8 cellular contexts compared by ENCODE assay signal in the genomic region with DNA sequence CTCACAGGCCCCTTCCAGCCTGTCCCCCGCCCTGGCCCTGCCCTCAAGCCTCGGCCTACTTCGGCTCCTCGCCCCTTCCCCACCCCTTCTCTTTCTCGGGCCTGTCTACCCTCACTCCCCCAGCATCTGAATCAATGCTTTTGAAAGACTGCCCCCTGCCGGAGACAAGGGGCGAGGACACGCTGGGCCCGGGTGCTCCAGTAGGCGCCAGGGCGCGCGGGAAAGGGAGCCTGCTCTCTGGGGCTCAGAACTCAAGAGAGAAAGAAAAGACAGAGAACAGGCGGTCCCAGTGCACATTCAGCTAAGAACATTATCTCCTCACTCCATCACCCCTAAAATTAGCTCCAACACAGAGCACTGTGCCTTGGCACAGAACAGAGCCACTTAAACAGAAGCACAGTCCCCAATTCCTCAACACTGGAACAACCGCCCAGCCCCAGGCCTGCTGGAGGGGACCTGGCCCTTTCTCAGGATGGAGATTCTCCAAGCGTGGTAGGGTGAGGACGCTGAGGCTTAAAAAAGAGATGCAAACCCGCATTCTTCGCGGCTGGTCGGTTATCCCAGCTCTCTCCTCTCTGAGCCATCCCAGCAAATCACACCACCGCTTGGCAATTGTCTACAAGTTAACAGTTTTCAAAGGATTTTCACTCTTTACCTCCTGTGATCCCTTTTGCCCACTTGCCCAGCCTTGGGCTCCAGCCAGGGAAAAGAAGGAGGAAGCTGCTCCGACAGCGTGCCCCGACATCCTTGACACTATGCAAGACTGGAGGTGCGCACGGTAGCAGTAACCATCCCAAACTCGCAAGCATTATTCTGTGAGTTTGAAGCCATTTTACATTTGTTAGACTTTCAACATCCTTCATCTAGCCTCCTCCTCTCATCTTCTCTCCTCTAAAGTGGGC. TPM values are rescaled to one million over a fixed set of nuclear protein-coding genes. Genes with fewer than 3 reads are reported as not detected.
DNase-seq lines count a peak whose midpoint lies in the region; ATAC-seq and TF ChIP-seq lines count a peak whose summit lies in the region.

No MANE protein-coding gene starts in this region.

- POLR2A ChIA-PET in activated CD4-positive, alpha-beta memory T cell treated with anti-CD3 and anti-CD28 coated beads, Interleukin-2, amount 10 ng/mL, durations not matched to agents 7 days and 5 days (lab: Charles Lee) = interaction anchor here (0.8 to 7.3 kb wide), 16 partner anchors 10 to 256 kb away, joined by 3 to 51 read pairs (median 6); partner anchors contain the start of genes FBXO24, LRCH4, MOSPD3 and POP7

- peaks cover 37% of the 10 kb centered on the region for H3K4me1 Mint-ChIP-seq in activated CD4-positive, alpha-beta memory T cell treated with anti-CD3 and anti-CD28 coated beads, Interleukin-2, amount 10 ng/mL, durations not matched to agents 7 days and 5 days

- H3K27me3 Mint-ChIP-seq in activated CD4-positive, alpha-beta memory T cell treated with anti-CD3 and anti-CD28 coated beads, Interleukin-2, amount 10 ng/mL, durations not matched to agents 7 days and 5 days = peaks cover 10% of the 10 kb centered on the region

- TF ChIP-seq CTCF in HFF-Myc (IDR thresholded peaks at IDR 0.05; ENCODE audit: low read depth, low read length, missing control alignments) (peak; percentile 92), lower lobe of right lung (IDR thresholded peaks at IDR 0.05) (peak; percentile 91)

- H3K4me3 ChIP-seq in HFF-Myc (replicated peaks; ENCODE audit: low read depth, low read length) (peak overlapping the region; percentile 91), duodenal mucosa (ENCODE audit: low read depth in 1 of 2, low read length in 2 of 2) (peak overlapping the region; percentile 31 to 80), lower lobe of right lung (peak overlapping the region; percentile 80)

- H3K4me3 Mint-ChIP-seq in activated CD4-positive, alpha-beta memory T cell treated with anti-CD3 and anti-CD28 coated beads, Interleukin-2, amount 10 ng/mL, durations not matched to agents 7 days and 5 days = peak overlapping the region; percentile 96

- peak overlapping the region; percentile 42 for H3K27ac Mint-ChIP-seq in activated CD4-positive, alpha-beta memory T cell treated with anti-CD3 and anti-CD28 coated beads, Interleukin-2, amount 10 ng/mL, durations not matched to agents 7 days and 5 days

- H3K9me3 ChIP-seq in duodenal mucosa (ENCODE audit: control insufficient read depth in 1 of 2, low read length in 2 of 2) = no peaks in the 10 kb centered on the region
- no peaks in the 10 kb centered on the region for H3K9me3 ChIP-seq in lower lobe of right lung

- no peaks in the 10 kb centered on the region for H3K9me3 Mint-ChIP-seq in activated CD4-positive, alpha-beta memory T cell treated with anti-CD3 and anti-CD28 coated beads, Interleukin-2, amount 10 ng/mL, durations not matched to agents 7 days and 5 days

- peak overlapping the region; percentile 25 to 56 for H3K9ac ChIP-seq in duodenal mucosa (ENCODE audit: low read depth in 1 of 2, low read length in 2 of 2)

- peak; percentile 77 to 84 for ATAC-seq in lower lobe of right lung
- no peak for ATAC-seq in HG03521 (IDR thresholded peaks at IDR 0.05; ENCODE audit: unreplicated experiment)

- no peaks in the 10 kb centered on the region for H3K27me3 ChIP-seq in duodenal mucosa (ENCODE audit: control insufficient read depth in 1 of 2, insufficient read depth in 2 of 2, low read length in 2 of 2)
- H3K27me3 ChIP-seq in lower lobe of right lung (ENCODE audit: low read depth) = no peaks in the 10 kb centered on the region

- DNase-seq in COLO829 (ENCODE audit: low spot score) = peak; percentile 83
- DNase-seq in HFF-Myc (ENCODE audit: extremely low read depth, low read depth) = no peak
- DNase-seq in NCI-H69 (lab: John Stamatoyannopoulos, UW) = peak; percentile 75
- DNase-seq in activated CD4-positive, alpha-beta memory T cell treated with anti-CD3 and anti-CD28 coated beads, Interleukin-2, amount 10 ng/mL, durations not matched to agents 7 days and 5 days = peak; percentile 84
- peak; percentile 84 for DNase-seq in lower lobe of right lung
- peak; percentile 57 to 75 (median 68) for DNase-seq in stimulated activated CD4-positive, alpha-beta T cell treated with anti-CD3 and anti-CD28 coated beads, TNF-alpha, amount 100 ng/mL, for 1 hour (ENCODE audit: low read depth in 3 of 3, low spot score in 1 of 3)

- H3K36me3 Mint-ChIP-seq in activated CD4-positive, alpha-beta memory T cell treated with anti-CD3 and anti-CD28 coated beads, Interleukin-2, amount 10 ng/mL, durations not matched to agents 7 days and 5 days (ENCODE audit: low read depth) = peaks cover 27% of the 10 kb centered on the region

- H3K4me1 ChIP-seq in duodenal mucosa (ENCODE audit: control insufficient read depth in 1 of 2, insufficient read depth in 2 of 2, low read length in 2 of 2) (peaks cover 17 to 24% of the 10 kb centered on the region in 2 donors), lower lobe of right lung (peaks cover 36% of the 10 kb centered on the region)

- no peak overlapping the region for H3K27ac ChIP-seq in duodenal mucosa (ENCODE audit: low read depth, low read length)
- no peak overlapping the region for H3K27ac ChIP-seq in lower lobe of right lung

- H3K36me3 ChIP-seq in duodenal mucosa (ENCODE audit: control insufficient read depth in 1 of 2, insufficient read depth in 2 of 2, low read length in 2 of 2) (peaks cover 0 to 29% of the 10 kb centered on the region in 2 donors), lower lobe of right lung (peaks cover 22% of the 10 kb centered on the region)

- intact Hi-C loops in lower lobe of right lung (cut with DNase I) = loop anchor here (10.0 kb wide), 1 partner anchor 127 kb away; no protein-coding TSS in a partner anchor

- CTCF ChIA-PET in activated CD4-positive, alpha-beta memory T cell treated with anti-CD3 and anti-CD28 coated beads, Interleukin-2, amount 10 ng/mL, durations not matched to agents 7 days and 5 days (lab: Charles Lee) = interaction anchor here (0.6 to 8.2 kb wide), 28 partner anchors 8 to 263 kb away, joined by 3 to 90 read pairs (median 5); partner anchors contain the start of genes FBXO24, LRCH4, MEPCE and MOSPD3

RNA-seq across cellular contexts. Expression of gene GIGYF1, which starts 2.1 kb away (rescaled TPM):
- total RNA-seq in activated CD4-positive, alpha-beta memory T cell treated with anti-CD3 and anti-CD28 coated beads, Interleukin-2, amount 10 ng/mL, durations not matched to agents 7 days and 5 days = 10 to 100 TPM; 43.4 to 47.4 TPM
- total RNA-seq in lower lobe of right lung = 53.4 TPM

RNA-seq across cellular contexts. Expression of gene POP7, which starts 14.0 kb away (rescaled TPM):
- total RNA-seq in activated CD4-positive, alpha-beta memory T cell treated with anti-CD3 and anti-CD28 coated beads, Interleukin-2, amount 10 ng/mL, durations not matched to agents 7 days and 5 days = 10 to 100 TPM; 32.5 to 35.2 TPM
- 21.5 TPM for total RNA-seq in lower lobe of right lung

RNA-seq across cellular contexts. Expression of gene GNB2, which starts 18.4 kb away (rescaled TPM):
- 100 to 1,000 TPM; 263 to 266 TPM for total RNA-seq in activated CD4-positive, alpha-beta memory T cell treated with anti-CD3 and anti-CD28 coated beads, Interleukin-2, amount 10 ng/mL, durations not matched to agents 7 days and 5 days
- total RNA-seq in lower lobe of right lung = 247 TPM

RNA-seq across cellular contexts. Expression of gene EPO, which starts 28.3 kb away (rescaled TPM):
- not detected for total RNA-seq in activated CD4-positive, alpha-beta memory T cell treated with anti-CD3 and anti-CD28 coated beads, Interleukin-2, amount 10 ng/mL, durations not matched to agents 7 days and 5 days
- not detected for total RNA-seq in lower lobe of right lung

RNA-seq across cellular contexts. Expression of gene ACTL6B, which starts 35.7 kb away (rescaled TPM):
- total RNA-seq in activated CD4-positive, alpha-beta memory T cell treated with anti-CD3 and anti-CD28 coated beads, Interleukin-2, amount 10 ng/mL, durations not matched to agents 7 days and 5 days = not detected
- not detected for total RNA-seq in lower lobe of right lung
